In the genomic region with DNA sequence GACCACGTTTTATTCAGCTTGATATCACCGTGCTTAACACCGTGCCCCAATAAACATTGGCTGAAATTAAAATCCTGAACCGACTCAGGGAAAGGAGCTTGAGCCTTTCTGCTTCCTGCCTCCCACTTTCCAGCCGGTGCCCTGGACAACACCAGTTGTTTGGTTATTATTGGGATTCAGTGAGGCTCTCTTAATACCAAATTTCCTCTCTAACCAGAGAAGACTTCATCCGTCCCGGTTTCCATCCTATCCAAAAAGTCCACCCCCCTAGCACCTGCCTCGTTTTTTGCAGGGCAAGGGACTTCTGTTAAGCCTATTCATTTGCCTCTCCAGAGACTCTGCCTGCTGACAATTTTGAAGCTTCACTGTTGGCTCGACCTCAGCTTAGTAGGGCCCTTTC, we compare ENCODE assay signal across 8 cellular contexts. TPM values are rescaled to one million over a fixed set of nuclear protein-coding genes. Genes with fewer than 3 reads are reported as not detected.
DNase-seq lines count a peak whose midpoint lies in the region; ATAC-seq and TF ChIP-seq lines count a peak whose summit lies in the region.

No MANE protein-coding gene starts in this region.

- H3K4me1 ChIP-seq in ACC112 (ENCODE audit: control insufficient read depth, insufficient read depth, low read length, unreplicated experiment) (peaks cover 20% of the 10 kb centered on the region), HAP-1 (peaks cover 45% of the 10 kb centered on the region), mesodermal cell (ENCODE audit: control insufficient read depth, insufficient read depth, low read length, poor library complexity, severe bottlenecking) (no peaks in the 10 kb centered on the region)

- POLR2A ChIA-PET in GM10248 (lab: Yijun Ruan, JAX): no interaction called here

- H3K9me3 ChIP-seq in HAP-1: no peaks in the 10 kb centered on the region
- no peaks in the 10 kb centered on the region for H3K9me3 ChIP-seq in mesodermal cell (ENCODE audit: control insufficient read depth, low read length)

- in situ Hi-C loops in HAP-1 (cut with MboI; ENCODE audit: low sequenced_read_pairs): no loop called here
- in situ Hi-C loops in astrocyte of the spinal cord (cut with HindIII; ENCODE audit: low sequenced_read_pairs): no loop called here

- TF ChIP-seq CTCF in astrocyte of the spinal cord (IDR thresholded peaks at IDR 0.05; ENCODE audit: low read depth, low read length): no peak
- no peak for TF ChIP-seq CTCF in GM10248 (IDR thresholded peaks at IDR 0.05; ENCODE audit: control extremely low read depth, extremely low read depth, low read depth, missing control alignments)

- peaks cover 12% of the 10 kb centered on the region for H3K79me2 ChIP-seq in ACC112 (ENCODE audit: control insufficient read depth, insufficient read depth, low read length, unreplicated experiment)

- 26 to 27% methylated on average over 5 to 6 of the region's 9 CpGs for WGBS in mesodermal cell (ENCODE audit: insufficient coverage in 2 of 2), 2 experiments

- H3K4me3 ChIP-seq in ACC112 (ENCODE audit: low read depth, low read length) (peak overlapping the region; percentile 93), HAP-1 (peak overlapping the region; percentile 65), astrocyte of the spinal cord (ENCODE audit: low read depth, low read length) (peak overlapping the region; percentile 59), mesodermal cell (ENCODE audit: extremely low read depth, insufficient read depth, low read length, poor library complexity, severe bottlenecking) (peak overlapping the region; percentile 50)

- H3K36me3 ChIP-seq in ACC112 (ENCODE audit: insufficient read depth, low read length) (no peaks in the 10 kb centered on the region), HAP-1 (replicated peaks) (no peaks in the 10 kb centered on the region), mesodermal cell (ENCODE audit: control insufficient read depth, insufficient read depth, low read length) (no peaks in the 10 kb centered on the region)

- no peak overlapping the region for H3K27ac ChIP-seq in ACC112 (ENCODE audit: low read depth, low read length)
- H3K27ac ChIP-seq in mesodermal cell (ENCODE audit: low read depth, low read length, severe bottlenecking): no peak overlapping the region

- DNase-seq in HAP-1 (ENCODE audit: low spot score in 2 of 2) (peak in 1 of 2 experiments; percentile 34), astrocyte of the spinal cord (ENCODE audit: low read depth, low spot score) (no peak), SIG-M5 (lab: John Stamatoyannopoulos, UW) (no peak), GM10248 (ENCODE audit: extremely low spot score) (no peak), ecto neural progenitor cell (ENCODE audit: low spot score) (no peak)

- H3K27me3 ChIP-seq in ACC112 (ENCODE audit: insufficient read depth, low read length) (no peaks in the 10 kb centered on the region), HAP-1 (ENCODE audit: low read depth) (no peaks in the 10 kb centered on the region)

- peak overlapping the region; percentile 96 for H2AFZ ChIP-seq in ACC112 (ENCODE audit: low read length, unreplicated experiment)

- CTCF ChIA-PET in GM10248 (lab: Yijun Ruan, JAX): interaction anchor here (0.7 to 6.0 kb wide), 21 partner anchors 8 to 87 kb away, joined by 3 to 73 read pairs (median 4); no protein-coding TSS in a partner anchor

- no peak for ATAC-seq in HG03571 (IDR thresholded peaks at IDR 0.05; ENCODE audit: unreplicated experiment)

RNA-seq across cellular contexts. Expression of a gene that starts 0.6 kb away (rescaled TPM):
- polyA plus RNA-seq in mesodermal cell (2013, experiment 1 of 2): 3.9 TPM
- polyA plus RNA-seq in mesodermal cell (2013, experiment 2 of 2): 5.1 TPM
